Comparison of ENCODE assay signal across 19 cellular contexts in genomic region chr7:31986878-31987518, GRCh38.
DNase-seq lines count a peak whose midpoint lies in the region; ATAC-seq and TF ChIP-seq lines count a peak whose summit lies in the region.
"Had no signal": no experiment of that assay in that cellular context is flagged by ENCODE, and none has a peak within 500 bp of the region (broad histone marks: within the 10 kb centered on the region; RNA-seq: fewer than 3 reads in every experiment).

No MANE protein-coding gene starts in this region.

- TF ChIP-seq CTCF in fibroblast of mammary gland (conservative IDR thresholded peaks at IDR 0.05; ENCODE audit: control insufficient read depth, insufficient read depth, low read depth, low read length), result no peak

- DNase-seq in NCI-H526 treated with DMSO at 0.1 percent for 48 hours (lab: John Stamatoyannopoulos, UW) (peak; percentile 3), NCI-H526 (lab: John Stamatoyannopoulos, UW) (no peak), RPMI7951 (ENCODE audit: low read depth) (peak; percentile 56), fibroblast of mammary gland (ENCODE audit: low read depth) (peak; percentile 34), sciatic nerve (ENCODE audit: low spot score) (no peak)
- DNase-seq: activated CD8-positive, alpha-beta memory T cell treated with anti-CD3 and anti-CD28 coated beads, Interleukin-2, amount 10 ng/mL, durations not matched to agents 7 days and 5 days; activated naive CD8-positive, alpha-beta T cell treated with anti-CD3 and anti-CD28 coated beads, Interleukin-2, amount 10 ng/mL, durations not matched to agents 7 days and 5 days; CD4-positive, CD25-positive, alpha-beta regulatory T cell; DND-41; glutamatergic neuron; left ventricle myocardium inferior; NCI-H1417 treated with DMSO at 0.1 percent for 48 hours; NK-92 treated with Interleukin-12 subunit alpha and Interleukin-12 subunit beta, amount 100 ng/mL, for 24 hours; stimulated activated CD8-positive, alpha-beta memory T cell treated with anti-CD3 and anti-CD28 coated beads, Interleukin-4, amount 100 ng/mL, for 48 hours had no signal

- ATAC-seq in HG03342 (IDR thresholded peaks at IDR 0.05; ENCODE audit: unreplicated experiment), result no peak
- no peak for ATAC-seq in HG03442 (IDR thresholded peaks at IDR 0.05; ENCODE audit: unreplicated experiment)
- ATAC-seq in sciatic nerve, result no peak
- ATAC-seq in GM21381 (IDR thresholded peaks at IDR 0.05; ENCODE audit: unreplicated experiment), result no peak
- ATAC-seq: activated CD8-positive, alpha-beta memory T cell treated with anti-CD3 and anti-CD28 coated beads, Interleukin-2, amount 10 ng/mL, durations not matched to agents 7 days and 5 days; activated T-helper 17 cell treated with anti-CD3 and anti-CD28 coated beads, Interleukin-2, amount 50 U/mL, for 72 hours had no signal

- H3K4me3 ChIP-seq in fibroblast of mammary gland (ENCODE audit: control insufficient read depth, low read depth, low read length), result no peak overlapping the region
- H3K4me3 ChIP-seq: breast epithelium, left ventricle myocardium inferior had no signal

- intact Hi-C loops in sciatic nerve (cut with DNase I), result no loop called here

Comparison
In these comparisons a context has a peak if more than half of its experiments do, and no peak if none do; other contexts are left out.
1. DNase-seq: peak in NCI-H526 treated with DMSO at 0.1 percent for 48 hours (single experiment), RPMI7951 (single experiment) and fibroblast of mammary gland (single experiment); none in NCI-H526 (0 of 2) and sciatic nerve (single experiment).